ENCODE assay signal across 8 cellular contexts in the genomic region with DNA sequence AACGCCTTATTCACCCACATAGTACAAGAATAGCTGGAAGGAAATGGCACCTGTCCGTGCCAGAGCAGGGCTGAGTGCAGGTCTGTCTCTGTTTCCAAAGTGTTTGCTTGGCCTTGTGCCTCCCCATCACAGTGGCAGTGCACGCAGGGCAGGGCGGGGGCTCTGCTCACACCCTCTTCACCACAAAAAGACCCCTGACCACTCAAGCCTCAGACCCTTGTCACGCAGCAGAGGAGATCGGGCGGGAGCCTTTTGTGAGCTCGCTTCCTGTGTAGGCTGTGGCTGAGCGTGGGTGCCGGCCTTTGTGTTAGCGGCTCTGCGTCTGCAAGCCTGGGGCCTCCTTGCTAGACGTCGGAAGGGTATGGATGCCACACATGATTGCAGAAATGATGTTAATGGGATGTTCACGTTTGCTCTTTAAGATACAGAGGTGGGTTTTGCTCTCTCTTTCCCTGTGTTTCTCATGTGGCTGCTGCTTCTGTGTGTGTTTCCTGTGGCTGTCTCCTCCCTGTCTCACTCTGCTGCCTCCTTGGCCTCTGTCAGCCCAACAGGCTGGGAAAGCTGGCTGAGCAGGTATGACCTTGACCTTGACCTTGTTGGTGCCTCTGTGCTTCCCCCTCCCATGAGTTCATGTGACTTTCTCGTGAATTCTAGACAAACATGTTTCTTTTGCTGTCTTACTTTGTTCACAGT. TPM values are rescaled to one million over a fixed set of nuclear protein-coding genes. Genes with fewer than 3 reads are reported as not detected.
A peak's percentile ranks its signal among the peaks of the same experiment; 100 is the strongest.
DNase-seq lines count a peak whose midpoint lies in the region; ATAC-seq, FAIRE-seq and TF ChIP-seq lines count a peak whose summit lies in the region.

No MANE protein-coding gene starts in this region.

- DNase-seq in activated T-cell treated with anti-CD3 and anti-CD28 coated beads for 24 hours (ENCODE audit: low read depth), result peak; percentile 47
- DNase-seq in islet precursor cell, result peak; percentile 48
- DNase-seq in stimulated activated CD8-positive, alpha-beta memory T cell treated with anti-CD3 and anti-CD28 coated beads, Interleukin-4, amount 100 ng/mL, for 4 hours (ENCODE audit: low read depth in 2 of 2, low spot score in 1 of 2), result peak; percentile 38 to 39
- DNase-seq in HTR-8/SVneo (ENCODE audit: insufficient read length, low spot score), result no peak
- DNase-seq in left lung, result no peak

- H3K9me3 ChIP-seq in left lung, result no peaks in the 10 kb centered on the region

- no peak for FAIRE-seq in HTR-8/SVneo (lab: Jason Lieb, UNC)

- ATAC-seq in HG02642 (IDR thresholded peaks at IDR 0.05; ENCODE audit: poor library complexity, unreplicated experiment) (peak; percentile 54), HG03378 (IDR thresholded peaks at IDR 0.05; ENCODE audit: unreplicated experiment) (no peak), GM18858 (IDR thresholded peaks at IDR 0.05; ENCODE audit: unreplicated experiment) (no peak), left lung (no peak)

- peak overlapping the region in 1 of 2 donors; percentile 61 for H3K27ac ChIP-seq in left lung

- H3K4me1 ChIP-seq in left lung, result no peaks in the 10 kb centered on the region

- H3K4me3 ChIP-seq in left lung, result no peak overlapping the region

- no peaks in the 10 kb centered on the region for H3K27me3 ChIP-seq in left lung

- intact Hi-C loops in left lung (cut with DNase I), result no loop called here

- H3K36me3 ChIP-seq in left lung, result peaks cover 0 to 99% of the 10 kb centered on the region in 2 donors

- no peak for TF ChIP-seq CTCF in left lung (IDR thresholded peaks at IDR 0.05)

RNA-seq across cellular contexts. Expression of gene S100B, which starts 45.4 kb away (rescaled TPM):
- 1 to 10 TPM; 2.0 to 2.3 TPM for total RNA-seq in left lung

Comparison
In these comparisons a context has a peak if more than half of its experiments do, and no peak if none do; other contexts are left out.
1. DNase-seq: peak in activated T-cell treated with anti-CD3 and anti-CD28 coated beads for 24 hours (single experiment), islet precursor cell (single experiment) and stimulated activated CD8-positive, alpha-beta memory T cell treated with anti-CD3 and anti-CD28 coated beads, Interleukin-4, amount 100 ng/mL, for 4 hours (2 of 2); none in HTR-8/SVneo (single experiment) and left lung (0 of 2).